Comparison of ENCODE assay signal across 8 cellular contexts in genomic region chr15:101501703-101502373, GRCh38. TPM values are rescaled to one million over a fixed set of nuclear protein-coding genes. Genes with fewer than 3 reads are reported as not detected.
DNase-seq lines count a peak whose midpoint lies in the region; ATAC-seq and TF ChIP-seq lines count a peak whose summit lies in the region.

No MANE protein-coding gene starts in this region.

- TF ChIP-seq POLR2A in tibial nerve (IDR thresholded peaks at IDR 0.05) = no peak

- H3K9me3 ChIP-seq in tibial nerve = no peaks in the 10 kb centered on the region

- DNase-seq in activated CD4-positive, alpha-beta T cell treated with anti-CD3 and anti-CD28 coated beads for 24 hours (ENCODE audit: low read depth in 2 of 2) = peak; percentile 18 to 23
- no peak for DNase-seq in activated CD4-positive, alpha-beta T cell treated with anti-CD3 and anti-CD28 coated beads for 1 hour
- DNase-seq in HL-60 (ENCODE audit: low read depth in 1 of 2, low spot score in 1 of 2) = no peak
- peak; percentile 45 for DNase-seq in activated CD4-positive, CD25-positive, alpha-beta regulatory T cell treated with anti-CD3 and anti-CD28 coated beads, Interleukin-2, amount 50 U/mL, for 72 hours
- DNase-seq in effector memory CD8-positive, alpha-beta T cell = peak in 2 of 3 experiments; percentile 23 to 25
- no peak for DNase-seq in natural killer cell treated with Interleukin-12 subunit alpha and Interleukin-12 subunit beta and Interleukin-15 and Interleukin-18, amount 100 ng/mL, for 72 hours (ENCODE audit: low spot score)
- no peak for DNase-seq in tibial nerve (ENCODE audit: low spot score in 2 of 2)
- no peak for DNase-seq in NCI-H2107 treated with DMSO at 0.1 percent for 48 hours (lab: John Stamatoyannopoulos, UW; ENCODE audit: unreplicated experiment)

- peaks cover 3% of the 10 kb centered on the region for H3K36me3 Mint-ChIP-seq in effector memory CD8-positive, alpha-beta T cell (ENCODE audit: insufficient read depth)
- H3K36me3 Mint-ChIP-seq in natural killer cell treated with Interleukin-12 subunit alpha and Interleukin-12 subunit beta and Interleukin-15 and Interleukin-18, amount 100 ng/mL, for 72 hours = no peaks in the 10 kb centered on the region

- H3K4me1 Mint-ChIP-seq in effector memory CD8-positive, alpha-beta T cell (ENCODE audit: low read depth in 2 of 2) = peaks cover 2 to 4% of the 10 kb centered on the region in 2 donors
- peaks cover 10 to 17% of the 10 kb centered on the region in 2 donors for H3K4me1 Mint-ChIP-seq in natural killer cell treated with Interleukin-12 subunit alpha and Interleukin-12 subunit beta and Interleukin-15 and Interleukin-18, amount 100 ng/mL, for 72 hours (ENCODE audit: low read depth in 2 of 2)

- TF ChIP-seq CTCF in HL-60 (IDR thresholded peaks at IDR 0.05; ENCODE audit: insufficient read depth, low read length) (peak; percentile 14), tibial nerve (IDR thresholded peaks at IDR 0.05) (peak; percentile 27 to 59 (median 35))

- WGBS in tibial nerve, 2 donors = 28 to 36% methylated on average over 16 to 23 of the region's 23 CpGs

- peak overlapping the region; percentile 58 for H3K4me3 Mint-ChIP-seq in effector memory CD8-positive, alpha-beta T cell
- H3K4me3 Mint-ChIP-seq in natural killer cell treated with Interleukin-12 subunit alpha and Interleukin-12 subunit beta and Interleukin-15 and Interleukin-18, amount 100 ng/mL, for 72 hours = no peak overlapping the region

- TF ChIP-seq EP300 in tibial nerve (IDR thresholded peaks at IDR 0.05) = no peak

- H3K27me3 ChIP-seq in HL-60 (ENCODE audit: insufficient read depth, poor library complexity, severe bottlenecking) = no peaks in the 10 kb centered on the region
- H3K27me3 ChIP-seq in tibial nerve = peaks cover 0 to 29% of the 10 kb centered on the region in 2 donors

- no peak overlapping the region for H3K4me3 ChIP-seq in HL-60 (replicated peaks; ENCODE audit: insufficient read depth, low read length)
- no peak overlapping the region for H3K4me3 ChIP-seq in tibial nerve

- peaks cover 38 to 77% of the 10 kb centered on the region in 2 donors for H3K27me3 Mint-ChIP-seq in effector memory CD8-positive, alpha-beta T cell
- H3K27me3 Mint-ChIP-seq in natural killer cell treated with Interleukin-12 subunit alpha and Interleukin-12 subunit beta and Interleukin-15 and Interleukin-18, amount 100 ng/mL, for 72 hours = peaks cover 30 to 42% of the 10 kb centered on the region in 2 donors

- no peak overlapping the region for H3K27ac ChIP-seq in HL-60 (replicated peaks)
- H3K27ac ChIP-seq in tibial nerve = no peak overlapping the region

- H3K9me3 Mint-ChIP-seq in effector memory CD8-positive, alpha-beta T cell = no peaks in the 10 kb centered on the region
- no peaks in the 10 kb centered on the region for H3K9me3 Mint-ChIP-seq in natural killer cell treated with Interleukin-12 subunit alpha and Interleukin-12 subunit beta and Interleukin-15 and Interleukin-18, amount 100 ng/mL, for 72 hours

- peak; percentile 71 for ATAC-seq in effector memory CD8-positive, alpha-beta T cell (replicated peaks)
- peak; percentile 72 to 79 for ATAC-seq in natural killer cell treated with Interleukin-12 subunit alpha and Interleukin-12 subunit beta and Interleukin-15 and Interleukin-18, amount 100 ng/mL, for 72 hours

- H3K4me1 ChIP-seq in tibial nerve = peaks cover 0 to 9% (median 2%) of the 10 kb centered on the region in 4 donors

- H3K36me3 ChIP-seq in tibial nerve = no peaks in the 10 kb centered on the region

- H3K27ac Mint-ChIP-seq in effector memory CD8-positive, alpha-beta T cell = no peak overlapping the region
- no peak overlapping the region for H3K27ac Mint-ChIP-seq in natural killer cell treated with Interleukin-12 subunit alpha and Interleukin-12 subunit beta and Interleukin-15 and Interleukin-18, amount 100 ng/mL, for 72 hours

RNA-seq across cellular contexts. Expression of gene PCSK6, which starts 12.3 kb away (rescaled TPM):
- under 1 TPM in 1 of 2 donors, not detected in 1; 0.95 TPM for total RNA-seq in natural killer cell treated with Interleukin-12 subunit alpha and Interleukin-12 subunit beta and Interleukin-15 and Interleukin-18, amount 100 ng/mL, for 72 hours
- 10 to 100 TPM in 3 of 4 donors, 1 to 10 TPM in 1; 8.5 to 27.0 (median 13.2) TPM for total RNA-seq in tibial nerve

Comparison
In these comparisons a context has a peak if more than half of its experiments do, and no peak if none do; other contexts are left out.
1. DNase-seq: peak in activated CD4-positive, alpha-beta T cell treated with anti-CD3 and anti-CD28 coated beads for 24 hours (2 of 2), activated CD4-positive, CD25-positive, alpha-beta regulatory T cell treated with anti-CD3 and anti-CD28 coated beads, Interleukin-2, amount 50 U/mL, for 72 hours (single experiment) and effector memory CD8-positive, alpha-beta T cell (2 of 3); none in activated CD4-positive, alpha-beta T cell treated with anti-CD3 and anti-CD28 coated beads for 1 hour (single experiment), HL-60 (0 of 2), natural killer cell treated with Interleukin-12 subunit alpha and Interleukin-12 subunit beta and Interleukin-15 and Interleukin-18, amount 100 ng/mL, for 72 hours (single experiment), tibial nerve (0 of 2) and NCI-H2107 treated with DMSO at 0.1 percent for 48 hours (single experiment).
2. RNA of gene PCSK6, which starts 12.3 kb away (total RNA-seq): 8.5 to 27.0 TPM in tibial nerve; 0.95 TPM in natural killer cell treated with Interleukin-12 subunit alpha and Interleukin-12 subunit beta and Interleukin-15 and Interleukin-18, amount 100 ng/mL, for 72 hours; every median in the first group is over 4 times any median in the second.